1 cellular context compared by ENCODE assay signal in genomic region chr13:99059498-99060070, GRCh38.
TF ChIP-seq lines count a peak whose summit lies in the region.

No MANE protein-coding gene starts in this region.

TF ChIP-seq in WTC11, 78 proteins besides CTCF, POLR2A, EP300 and RAD21:
- TF ChIP-seq, protein P1, sequence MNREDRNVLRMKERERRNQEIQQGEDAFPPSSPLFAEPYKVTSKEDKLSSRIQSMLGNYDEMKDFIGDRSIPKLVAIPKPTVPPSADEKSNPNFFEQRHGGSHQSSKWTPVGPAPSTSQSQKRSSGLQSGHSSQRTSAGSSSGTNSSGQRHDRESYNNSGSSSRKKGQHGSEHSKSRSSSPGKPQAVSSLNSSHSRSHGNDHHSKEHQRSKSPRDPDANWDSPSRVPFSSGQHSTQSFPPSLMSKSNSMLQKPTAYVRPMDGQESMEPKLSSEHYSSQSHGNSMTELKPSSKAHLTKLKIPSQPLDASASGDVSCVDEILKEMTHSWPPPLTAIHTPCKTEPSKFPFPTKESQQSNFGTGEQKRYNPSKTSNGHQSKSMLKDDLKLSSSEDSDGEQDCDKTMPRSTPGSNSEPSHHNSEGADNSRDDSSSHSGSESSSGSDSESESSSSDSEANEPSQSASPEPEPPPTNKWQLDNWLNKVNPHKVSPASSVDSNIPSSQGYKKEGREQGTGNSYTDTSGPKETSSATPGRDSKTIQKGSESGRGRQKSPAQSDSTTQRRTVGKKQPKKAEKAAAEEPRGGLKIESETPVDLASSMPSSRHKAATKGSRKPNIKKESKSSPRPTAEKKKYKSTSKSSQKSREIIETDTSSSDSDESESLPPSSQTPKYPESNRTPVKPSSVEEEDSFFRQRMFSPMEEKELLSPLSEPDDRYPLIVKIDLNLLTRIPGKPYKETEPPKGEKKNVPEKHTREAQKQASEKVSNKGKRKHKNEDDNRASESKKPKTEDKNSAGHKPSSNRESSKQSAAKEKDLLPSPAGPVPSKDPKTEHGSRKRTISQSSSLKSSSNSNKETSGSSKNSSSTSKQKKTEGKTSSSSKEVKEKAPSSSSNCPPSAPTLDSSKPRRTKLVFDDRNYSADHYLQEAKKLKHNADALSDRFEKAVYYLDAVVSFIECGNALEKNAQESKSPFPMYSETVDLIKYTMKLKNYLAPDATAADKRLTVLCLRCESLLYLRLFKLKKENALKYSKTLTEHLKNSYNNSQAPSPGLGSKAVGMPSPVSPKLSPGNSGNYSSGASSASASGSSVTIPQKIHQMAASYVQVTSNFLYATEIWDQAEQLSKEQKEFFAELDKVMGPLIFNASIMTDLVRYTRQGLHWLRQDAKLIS (CRISPR knock-in tag; IDR thresholded peaks at IDR 0.05; ENCODE audit: borderline replicate concordance): no peak
- no peak for TF ChIP-seq FOXP1 (CRISPR knock-in tag; IDR thresholded peaks at IDR 0.05; ENCODE audit: borderline replicate concordance)
- TF ChIP-seq, protein P2, sequence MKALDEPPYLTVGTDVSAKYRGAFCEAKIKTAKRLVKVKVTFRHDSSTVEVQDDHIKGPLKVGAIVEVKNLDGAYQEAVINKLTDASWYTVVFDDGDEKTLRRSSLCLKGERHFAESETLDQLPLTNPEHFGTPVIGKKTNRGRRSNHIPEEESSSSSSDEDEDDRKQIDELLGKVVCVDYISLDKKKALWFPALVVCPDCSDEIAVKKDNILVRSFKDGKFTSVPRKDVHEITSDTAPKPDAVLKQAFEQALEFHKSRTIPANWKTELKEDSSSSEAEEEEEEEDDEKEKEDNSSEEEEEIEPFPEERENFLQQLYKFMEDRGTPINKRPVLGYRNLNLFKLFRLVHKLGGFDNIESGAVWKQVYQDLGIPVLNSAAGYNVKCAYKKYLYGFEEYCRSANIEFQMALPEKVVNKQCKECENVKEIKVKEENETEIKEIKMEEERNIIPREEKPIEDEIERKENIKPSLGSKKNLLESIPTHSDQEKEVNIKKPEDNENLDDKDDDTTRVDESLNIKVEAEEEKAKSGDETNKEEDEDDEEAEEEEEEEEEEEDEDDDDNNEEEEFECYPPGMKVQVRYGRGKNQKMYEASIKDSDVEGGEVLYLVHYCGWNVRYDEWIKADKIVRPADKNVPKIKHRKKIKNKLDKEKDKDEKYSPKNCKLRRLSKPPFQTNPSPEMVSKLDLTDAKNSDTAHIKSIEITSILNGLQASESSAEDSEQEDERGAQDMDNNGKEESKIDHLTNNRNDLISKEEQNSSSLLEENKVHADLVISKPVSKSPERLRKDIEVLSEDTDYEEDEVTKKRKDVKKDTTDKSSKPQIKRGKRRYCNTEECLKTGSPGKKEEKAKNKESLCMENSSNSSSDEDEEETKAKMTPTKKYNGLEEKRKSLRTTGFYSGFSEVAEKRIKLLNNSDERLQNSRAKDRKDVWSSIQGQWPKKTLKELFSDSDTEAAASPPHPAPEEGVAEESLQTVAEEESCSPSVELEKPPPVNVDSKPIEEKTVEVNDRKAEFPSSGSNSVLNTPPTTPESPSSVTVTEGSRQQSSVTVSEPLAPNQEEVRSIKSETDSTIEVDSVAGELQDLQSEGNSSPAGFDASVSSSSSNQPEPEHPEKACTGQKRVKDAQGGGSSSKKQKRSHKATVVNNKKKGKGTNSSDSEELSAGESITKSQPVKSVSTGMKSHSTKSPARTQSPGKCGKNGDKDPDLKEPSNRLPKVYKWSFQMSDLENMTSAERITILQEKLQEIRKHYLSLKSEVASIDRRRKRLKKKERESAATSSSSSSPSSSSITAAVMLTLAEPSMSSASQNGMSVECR (CRISPR knock-in tag; IDR thresholded peaks at IDR 0.05; ENCODE audit: borderline replicate concordance): no peak
- no peak for TF ChIP-seq NFE2L1 (CRISPR knock-in tag; IDR thresholded peaks at IDR 0.05)
- TF ChIP-seq ZBTB21 (CRISPR knock-in tag; IDR thresholded peaks at IDR 0.05; ENCODE audit: borderline replicate concordance): no peak
- no peak for TF ChIP-seq CREM (CRISPR knock-in tag; IDR thresholded peaks at IDR 0.05)
